ENCODE assay signal across 20 cellular contexts in the genomic region with DNA sequence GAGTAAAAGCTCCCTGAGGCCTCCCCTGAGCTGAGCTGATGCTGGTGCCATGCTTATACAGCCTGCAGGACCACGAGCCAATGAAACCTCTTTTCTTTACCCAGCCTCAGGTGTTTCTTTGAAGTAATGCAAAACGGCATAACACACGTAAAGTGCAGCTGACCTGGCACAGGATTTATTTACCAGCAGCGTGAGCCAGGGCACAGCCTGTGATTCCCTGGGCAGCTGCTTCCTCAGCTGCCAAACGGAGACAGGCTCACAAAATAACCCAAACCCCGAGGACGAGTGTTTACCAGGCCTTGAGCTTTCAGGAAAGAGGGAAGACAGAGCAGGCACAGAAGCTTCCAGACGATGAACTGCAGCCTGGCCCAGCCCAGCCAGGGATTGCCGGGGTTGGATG.
DNase-seq lines count a peak whose midpoint lies in the region; ATAC-seq and TF ChIP-seq lines count a peak whose summit lies in the region.
"Had no signal": no experiment of that assay in that cellular context is flagged by ENCODE, and none has a peak within 500 bp of the region (broad histone marks: within the 10 kb centered on the region; RNA-seq: fewer than 3 reads in every experiment).

No MANE protein-coding gene starts in this region.

- H3K9me3 ChIP-seq in left ventricle myocardium inferior (replicated peaks) (no peaks in the 10 kb centered on the region), prostate gland (no peaks in the 10 kb centered on the region)
- H3K9me3 ChIP-seq: adrenal gland had no signal

- peak overlapping the region; percentile 60 for H3K27ac ChIP-seq in C4-2B
- H3K27ac ChIP-seq in left ventricle myocardium inferior (replicated peaks) = peak overlapping the region; percentile 84
- peak overlapping the region; percentile 38 to 70 for H3K27ac ChIP-seq in prostate gland
- H3K27ac ChIP-seq: adrenal gland had no signal

- no peak for ATAC-seq in HG02610 (IDR thresholded peaks at IDR 0.05; ENCODE audit: unreplicated experiment)
- ATAC-seq: natural killer cell treated with Interleukin-12 subunit alpha and Interleukin-12 subunit beta and Interleukin-15 and Interleukin-18, amount 100 ng/mL, for 72 hours; T-helper 17 cell had no signal

- H3K4me3 ChIP-seq in left ventricle myocardium inferior (no peak overlapping the region), prostate gland (no peak overlapping the region)
- H3K4me3 ChIP-seq: adrenal gland had no signal

- intact Hi-C loops in left ventricle myocardium inferior (cut with micrococcal nuclease) = no loop called here
- intact Hi-C loops in prostate gland (cut with DNase I) = no loop called here

- H3K36me3 ChIP-seq in left ventricle myocardium inferior (no peaks in the 10 kb centered on the region), prostate gland (no peaks in the 10 kb centered on the region)
- H3K36me3 ChIP-seq: adrenal gland had no signal

- no peak overlapping the region for H3K27ac Mint-ChIP-seq in endothelial cell (ENCODE audit: unreplicated experiment)
- H3K27ac Mint-ChIP-seq: CD4-positive, alpha-beta memory T cell; memory B cell; natural killer cell treated with Interleukin-12 subunit alpha and Interleukin-12 subunit beta and Interleukin-15 and Interleukin-18, amount 100 ng/mL, for 72 hours; T-helper 17 cell had no signal

- H3K27me3 ChIP-seq in left ventricle myocardium inferior (ENCODE audit: low read depth) (peaks cover 9% of the 10 kb centered on the region), prostate gland (replicated peaks; ENCODE audit: insufficient read depth) (no peaks in the 10 kb centered on the region)
- H3K27me3 ChIP-seq: adrenal gland had no signal

- H3K36me3 Mint-ChIP-seq in endothelial cell (ENCODE audit: low read depth, unreplicated experiment) = no peaks in the 10 kb centered on the region
- H3K36me3 Mint-ChIP-seq: CD4-positive, alpha-beta memory T cell; memory B cell; natural killer cell treated with Interleukin-12 subunit alpha and Interleukin-12 subunit beta and Interleukin-15 and Interleukin-18, amount 100 ng/mL, for 72 hours had no signal

- H3K9me3 Mint-ChIP-seq in endothelial cell (ENCODE audit: unreplicated experiment) = no peaks in the 10 kb centered on the region
- H3K9me3 Mint-ChIP-seq: CD4-positive, alpha-beta memory T cell; central memory CD8-positive, alpha-beta T cell; memory B cell; natural killer cell treated with Interleukin-12 subunit alpha and Interleukin-12 subunit beta and Interleukin-15 and Interleukin-18, amount 100 ng/mL, for 72 hours had no signal

- peak; percentile 3 for TF ChIP-seq POLR2A in prostate gland (IDR thresholded peaks at IDR 0.05)

- TF ChIP-seq CTCF in C4-2B (conservative IDR thresholded peaks at IDR 0.05) (no peak), left ventricle myocardium inferior (IDR thresholded peaks at IDR 0.05; ENCODE audit: borderline replicate concordance) (no peak), prostate gland (IDR thresholded peaks at IDR 0.05) (no peak), endothelial cell (IDR thresholded peaks at IDR 0.05; ENCODE audit: unreplicated experiment) (no peak)

- no peak overlapping the region for H3K4me3 Mint-ChIP-seq in endothelial cell (ENCODE audit: unreplicated experiment)
- H3K4me3 Mint-ChIP-seq: CD4-positive, alpha-beta memory T cell; central memory CD8-positive, alpha-beta T cell; memory B cell; natural killer cell treated with Interleukin-12 subunit alpha and Interleukin-12 subunit beta and Interleukin-15 and Interleukin-18, amount 100 ng/mL, for 72 hours; T-helper 17 cell had no signal

- peaks cover 10% of the 10 kb centered on the region for H3K27me3 Mint-ChIP-seq in endothelial cell (ENCODE audit: unreplicated experiment)
- H3K27me3 Mint-ChIP-seq: CD4-positive, alpha-beta memory T cell had no signal

- WGBS in prostate gland = 35% methylated on average over 9 of the region's 9 CpGs

- H3K4me1 ChIP-seq in left ventricle myocardium inferior = peaks cover 78% of the 10 kb centered on the region
- peaks cover 3% of the 10 kb centered on the region for H3K4me1 ChIP-seq in prostate gland (replicated peaks)
- H3K4me1 ChIP-seq: adrenal gland had no signal

- peaks cover 4% of the 10 kb centered on the region for H3K4me1 Mint-ChIP-seq in endothelial cell (ENCODE audit: unreplicated experiment)
- H3K4me1 Mint-ChIP-seq: CD4-positive, alpha-beta memory T cell; central memory CD8-positive, alpha-beta T cell; memory B cell; T-helper 17 cell had no signal

- DNase-seq in NCI-H1092 treated with DMSO at 0.1 percent for 48 hours (lab: John Stamatoyannopoulos, UW) = peak; percentile 77
- no peak for DNase-seq in left ventricle myocardium inferior
- DNase-seq in prostate gland (ENCODE audit: low spot score) = peak; percentile 75
- no peak for DNase-seq in GM19240 (ENCODE audit: insufficient read length, low spot score)
- DNase-seq in endothelial cell (ENCODE audit: low spot score) = no peak
- DNase-seq in foreskin melanocyte = no peak
- DNase-seq: activated gamma-delta T cell; adrenal gland; CD4-positive, alpha-beta memory T cell; effector memory CD4-positive, alpha-beta T cell; Kasumi-1; NCI-H1105 treated with DMSO at 0.1 percent for 48 hours; NCI-H774; stimulated activated CD8-positive, alpha-beta memory T cell treated with anti-CD3 and anti-CD28 coated beads, Interleukin-4, amount 100 ng/mL, for 48 hours; T-helper 17 cell had no signal

Comparison
In these comparisons a context has a peak if more than half of its experiments do, and no peak if none do; other contexts are left out.
1. DNase-seq: peak in NCI-H1092 treated with DMSO at 0.1 percent for 48 hours (single experiment) and prostate gland (single experiment); none in left ventricle myocardium inferior (single experiment), GM19240 (single experiment), endothelial cell (single experiment) and foreskin melanocyte (single experiment).
2. Peak in every context shown above with its lines, with median percentiles within 50 percentile points of each other: H3K27ac ChIP-seq.